In genomic region chr7:94395141-94396041, GRCh38 we compare ENCODE assay signal across 8 cellular contexts. TPM values are rescaled to one million over a fixed set of nuclear protein-coding genes. Genes with fewer than 3 reads are reported as not detected.
DNase-seq lines count a peak whose midpoint lies in the region; ATAC-seq, FAIRE-seq and TF ChIP-seq lines count a peak whose summit lies in the region.

No MANE protein-coding gene starts in this region.

- H3K9me1 ChIP-seq in keratinocyte (ENCODE audit: control insufficient read depth, extremely low read depth, insufficient read depth, low read length): no peaks in the 10 kb centered on the region

- H3K36me3 ChIP-seq in GM23338 (ENCODE audit: insufficient read depth): peaks cover 9% of the 10 kb centered on the region; the same call in 1 of the 2 replicates
- no peaks in the 10 kb centered on the region for H3K36me3 ChIP-seq in keratinocyte (ENCODE audit: control insufficient read depth in 2 of 2, extremely low read depth in 1 of 2, insufficient read depth in 2 of 2, low read length in 2 of 2)

- dilution Hi-C loops in keratinocyte (cut with MboI; ENCODE audit: extremely low pct_ligation_motif_present, low sequenced_read_pairs): no loop called here

- no peaks in the 10 kb centered on the region for H3K36me3 Mint-ChIP-seq in activated naive CD4-positive, alpha-beta T cell treated with anti-CD3 and anti-CD28 coated beads, Interleukin-2, amount 50 U/mL, for 24 hours
- H3K36me3 Mint-ChIP-seq in GM23338 (ENCODE audit: low read depth): no peaks in the 10 kb centered on the region; the same call in 2 of the 3 replicates

- peak overlapping the region; percentile 86 for H3K4me2 ChIP-seq in GM23338
- peak overlapping the region; percentile 41 for H3K4me2 ChIP-seq in keratinocyte (ENCODE audit: control insufficient read depth, extremely low read depth, insufficient read depth, low read depth, low read length)

- H3K9me2 ChIP-seq in GM23338 (ENCODE audit: insufficient read depth): no peaks in the 10 kb centered on the region

- TF ChIP-seq RAD21 in Ishikawa (IDR thresholded peaks at IDR 0.05; ENCODE audit: low read depth): peak; percentile 93

- H4K20me1 ChIP-seq in GM23338 (replicated peaks; ENCODE audit: insufficient read depth) (no peaks in the 10 kb centered on the region), keratinocyte (ENCODE audit: control insufficient read depth, extremely low read depth, insufficient read depth, low read length) (no peaks in the 10 kb centered on the region)

- H3K9ac ChIP-seq in keratinocyte (ENCODE audit: control insufficient read depth, extremely low read depth, insufficient read depth, low read length): no peak overlapping the region

- H3F3A ChIP-seq in GM23338 (replicated peaks; ENCODE audit: low read depth): no peaks in the 10 kb centered on the region

- H3K27me3 ChIP-seq in GM23338 (ENCODE audit: insufficient read depth) (peaks cover 4% of the 10 kb centered on the region; the same call in 1 of the 2 replicates), keratinocyte (ENCODE audit: control insufficient read depth, extremely low read depth, insufficient read depth, low read length) (peaks cover 9% of the 10 kb centered on the region)

- H3K4me1 ChIP-seq in GM23338 (ENCODE audit: insufficient read depth) (peaks cover 23% of the 10 kb centered on the region), keratinocyte (ENCODE audit: control insufficient read depth, extremely low read depth, insufficient read depth, low read length) (peaks cover 9% of the 10 kb centered on the region)

- peak; percentile 41 for ATAC-seq in GM23338
- ATAC-seq in stimulated activated naive CD8-positive, alpha-beta T cell treated with anti-CD3 and anti-CD28 coated beads, Interleukin-15, Interleukin-2, amounts not matched to agents 100 U/mL and 50 U/mL, for 24 hours: peak; percentile 67

- H3K4me1 Mint-ChIP-seq in activated naive CD4-positive, alpha-beta T cell treated with anti-CD3 and anti-CD28 coated beads, Interleukin-2, amount 50 U/mL, for 24 hours: peaks cover 10% of the 10 kb centered on the region
- H3K4me1 Mint-ChIP-seq in GM23338: peaks cover 45% of the 10 kb centered on the region

- no peak for DNase-seq in activated naive CD4-positive, alpha-beta T cell treated with Interleukin-2 at 50 U/mL for 16 hours
- DNase-seq in GM23338 (ENCODE audit: low spot score) (peak; percentile 89), caudate nucleus (lab: John Stamatoyannopoulos, UW) (peak in 1 of 61 donors; percentile 13), keratinocyte (ENCODE audit: low read depth, low spot score) (peak; percentile 61)
- peak; percentile 26 for DNase-seq in stimulated activated naive CD8-positive, alpha-beta T cell treated with anti-CD3 and anti-CD28 coated beads, Interleukin-15, Interleukin-2, amounts not matched to agents 100 U/mL and 50 U/mL, for 24 hours

- no peak overlapping the region for H3K27ac Mint-ChIP-seq in activated naive CD4-positive, alpha-beta T cell treated with anti-CD3 and anti-CD28 coated beads, Interleukin-2, amount 50 U/mL, for 24 hours
- peak overlapping the region; percentile 80; the same call in 1 of the 2 replicates for H3K27ac Mint-ChIP-seq in GM23338

- no peak for TF ChIP-seq EP300 in Ishikawa (IDR thresholded peaks at IDR 0.05; ENCODE audit: borderline replicate concordance)

- no peaks in the 10 kb centered on the region for H3K9me3 ChIP-seq in keratinocyte (ENCODE audit: control insufficient read depth, low read depth, low read length)

- H3K27me3 Mint-ChIP-seq in activated naive CD4-positive, alpha-beta T cell treated with anti-CD3 and anti-CD28 coated beads, Interleukin-2, amount 50 U/mL, for 24 hours: peaks cover 24% of the 10 kb centered on the region
- peaks cover 16% of the 10 kb centered on the region for H3K27me3 Mint-ChIP-seq in GM23338 (ENCODE audit: insufficient read depth, low read depth, poor library complexity)

- no peak overlapping the region for H3K27ac ChIP-seq in GM23338 (ENCODE audit: low read depth)
- peak overlapping the region; percentile 52 for H3K27ac ChIP-seq in caudate nucleus (ENCODE audit: low read depth, low read length)
- no peak overlapping the region for H3K27ac ChIP-seq in keratinocyte (ENCODE audit: control insufficient read depth, insufficient read depth, low read length)

- H3K4me3 Mint-ChIP-seq in activated naive CD4-positive, alpha-beta T cell treated with anti-CD3 and anti-CD28 coated beads, Interleukin-2, amount 50 U/mL, for 24 hours: peak overlapping the region; percentile 11
- peak overlapping the region; percentile 88 for H3K4me3 Mint-ChIP-seq in GM23338

- TF ChIP-seq CTCF in GM23338 (conservative IDR thresholded peaks at IDR 0.05; ENCODE audit: low read depth in 2 of 2): peak; percentile 90 to 96
- peak; percentile 65 to 78 (median 78) for TF ChIP-seq CTCF in keratinocyte (optimal IDR thresholded peaks at IDR 0.05 in 1 of 3, IDR thresholded peaks at IDR 0.05 in 1 of 3, conservative IDR thresholded peaks at IDR 0.05 in 1 of 3; ENCODE audit: extremely low read depth in 1 of 3, insufficient read depth in 2 of 3, low read length in 3 of 3)

- peak; percentile 98 for FAIRE-seq in keratinocyte (lab: Jason Lieb, UNC)

- H3K4me3 ChIP-seq in GM23338: peak overlapping the region; percentile 80
- peak overlapping the region in 1 of 3 experiments; percentile 23 for H3K4me3 ChIP-seq in keratinocyte (ENCODE audit: control insufficient read depth in 2 of 3, extremely low read depth in 1 of 3, insufficient read depth in 2 of 3, low read depth in 1 of 3, low read length in 3 of 3)

- H2AFZ ChIP-seq in GM23338: peak overlapping the region; percentile 34
- peak overlapping the region; percentile 34 for H2AFZ ChIP-seq in keratinocyte (ENCODE audit: control insufficient read depth, low read length)

- H3K79me2 ChIP-seq in GM23338 (replicated peaks; ENCODE audit: insufficient read depth): no peaks in the 10 kb centered on the region
- H3K79me2 ChIP-seq in keratinocyte (ENCODE audit: control insufficient read depth, insufficient read depth, low read length): no peaks in the 10 kb centered on the region

- peaks cover under 1% of the 10 kb centered on the region for H3K9me3 Mint-ChIP-seq in activated naive CD4-positive, alpha-beta T cell treated with anti-CD3 and anti-CD28 coated beads, Interleukin-2, amount 50 U/mL, for 24 hours
- no peaks in the 10 kb centered on the region for H3K9me3 Mint-ChIP-seq in GM23338

TF ChIP-seq in GM23338, 12 proteins besides CTCF, POLR2A, EP300 and RAD21 (continues in another document):
- TF ChIP-seq CREB1 (CRISPR knock-in tag; IDR thresholded peaks at IDR 0.05; ENCODE audit: low read depth): peak; percentile 67

TF ChIP-seq in Ishikawa, 13 proteins besides CTCF, POLR2A, EP300 and RAD21 (continues in another document):
- TF ChIP-seq FOXM1 (IDR thresholded peaks at IDR 0.05; ENCODE audit: borderline replicate concordance, low read depth) (no peak), TEAD4 (IDR thresholded peaks at IDR 0.05) (no peak), MAX (IDR thresholded peaks at IDR 0.05) (no peak)

TF ChIP-seq in PFSK-1, 5 proteins besides CTCF, POLR2A, EP300 and RAD21:
- no peak for TF ChIP-seq POLR2AphosphoS5 (IDR thresholded peaks at IDR 0.05; ENCODE audit: low read depth, low read length)
- TF ChIP-seq SIN3A (IDR thresholded peaks at IDR 0.05; ENCODE audit: borderline replicate concordance, insufficient read depth, low read length): peak; percentile 9; the same call in 1 of the 2 replicates
TF ChIP-seq in PFSK-1: peak in this region for 1.

RNA-seq across cellular contexts. Expression of gene COL1A2, which starts 0.7 kb away (rescaled TPM):
- 61.6 and 67.0 TPM in 2 replicates for total RNA-seq in GM23338 (2014; rRNA removed; shearing (Covaris generic))
- polyA plus RNA-seq in GM23338 (2016; fragmentation: Nextera tagmentation; extraction: Ambion mirVana) (32.0 and 34.6 TPM in 2 replicates), keratinocyte (0.13 to 0.16 TPM (median 0.14 TPM) in 3 replicates)
- polyA plus RNA-seq in PFSK-1 (2012; ENCODE audit: insufficient read length, low read depth): 284 TPM
- not detected for polyA plus RNA-seq in keratinocyte (2011; ENCODE audit: low read depth)
- polyA plus RNA-seq in keratinocyte (2011; cell fraction: cytosol; rRNA removed): 1.3 TPM in 2 replicates
- polyA plus RNA-seq in keratinocyte (2011; cell fraction: nucleus; rRNA removed): 0.59 and 1.1 TPM in 2 replicates
- polyA plus RNA-seq in keratinocyte (2012; ENCODE audit: low replicate concordance): 0.14 and 0.26 TPM in 2 replicates
- polyA minus RNA-seq in keratinocyte: 0.06 to 3.5 TPM (median 0.49 TPM) in 3 replicates
- polyA minus RNA-seq in keratinocyte (2011; cell fraction: cytosol; rRNA and poly(A)+ RNA removed): 2.9 TPM
- 0.53 and 0.62 TPM in 2 replicates for polyA minus RNA-seq in keratinocyte (2011; cell fraction: nucleus; rRNA and poly(A)+ RNA removed)

Comparison
In these comparisons a context has a peak if more than half of its experiments do, and no peak if none do; other contexts are left out.
1. RNA of gene COL1A2, which starts 0.7 kb away (polyA plus RNA-seq): 32.0 to 34.6 TPM in GM23338; 0.13 to 1.3 TPM in keratinocyte; every median in the first group is over 10 times any median in the second.